1 cellular context compared by ENCODE assay signal in the genomic region with DNA sequence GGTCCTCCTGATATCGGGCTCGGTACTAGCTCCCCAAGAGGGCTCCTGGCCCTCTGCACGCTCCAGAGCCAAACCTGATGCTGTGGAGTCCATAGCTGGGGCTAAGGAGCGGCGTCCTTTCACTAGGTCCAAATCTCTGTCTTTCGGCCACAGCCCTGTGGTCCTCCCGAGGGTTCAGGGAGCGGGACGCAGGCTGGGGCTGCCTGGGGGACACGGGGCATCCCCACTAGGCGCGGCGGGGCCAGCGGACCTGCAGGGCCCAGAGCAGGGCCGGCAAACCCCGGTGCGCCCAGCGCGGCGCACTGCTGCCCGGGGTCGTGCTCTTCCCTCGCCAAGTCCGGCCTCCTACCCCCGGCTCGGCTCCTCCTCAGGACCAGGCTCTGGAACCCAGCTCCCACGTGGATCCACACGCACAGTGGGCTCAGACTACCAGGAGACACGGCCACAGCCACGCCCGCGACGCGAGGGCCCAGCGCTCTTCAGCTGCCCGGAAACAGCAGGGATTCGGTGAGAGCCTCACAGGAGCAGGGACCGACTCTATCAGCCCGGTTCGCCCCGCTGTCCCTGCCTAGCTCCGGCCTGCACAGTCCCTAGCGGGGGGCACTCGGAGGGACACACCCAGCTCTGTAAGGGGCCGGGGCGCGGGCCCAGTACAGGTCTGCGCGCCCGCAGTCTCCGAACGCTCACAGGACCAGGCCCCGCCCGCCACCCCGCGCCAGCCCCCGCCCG.
TF ChIP-seq lines count a peak whose summit lies in the region.

No MANE protein-coding gene starts in this region.

TF ChIP-seq in HepG2, 621 proteins besides CTCF, POLR2A, EP300 and RAD21 (continued from another document):
- TF ChIP-seq, protein P1, sequence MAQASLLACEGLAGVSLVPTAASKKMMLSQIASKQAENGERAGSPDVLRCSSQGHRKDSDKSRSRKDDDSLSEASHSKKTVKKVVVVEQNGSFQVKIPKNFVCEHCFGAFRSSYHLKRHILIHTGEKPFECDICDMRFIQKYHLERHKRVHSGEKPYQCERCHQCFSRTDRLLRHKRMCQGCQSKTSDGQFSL (CRISPR knock-in tag; IDR thresholded peaks at IDR 0.05): no peak
